34 cellular contexts compared by ENCODE assay signal in the genomic region with DNA sequence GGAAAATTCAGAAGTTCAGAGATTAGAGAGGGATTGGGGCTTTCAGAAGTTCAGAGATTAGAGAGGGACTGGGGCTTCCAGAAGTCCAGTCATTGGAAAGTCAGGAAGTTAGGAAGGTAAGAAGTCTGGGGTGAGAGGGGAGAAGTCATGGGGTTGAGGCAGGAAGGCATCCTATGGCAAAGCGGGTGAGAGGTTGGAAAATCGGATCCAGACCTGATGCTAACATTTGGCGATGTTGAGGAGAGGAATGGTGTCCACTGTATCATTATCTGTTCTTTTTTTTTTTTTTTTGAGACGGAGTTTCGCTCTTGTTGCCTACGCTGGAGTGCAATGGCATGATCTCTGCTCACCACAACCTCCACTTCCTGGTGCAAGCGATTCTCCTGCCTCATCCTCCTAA. TPM values are rescaled to one million over a fixed set of nuclear protein-coding genes. Genes with fewer than 3 reads are reported as not detected.
"Had no signal": no experiment of that assay in that cellular context is flagged by ENCODE, and none has a peak within 500 bp of the region (broad histone marks: within the 10 kb centered on the region; RNA-seq: fewer than 3 reads in every experiment).

No MANE protein-coding gene starts in this region.

- H3K27me3 ChIP-seq: neural progenitor cell, ovary, right lobe of liver, testis, upper lobe of right lung, vagina had no signal

- H3K36me3 Mint-ChIP-seq: neural progenitor cell; stimulated activated memory B cell treated with anti-CD40 and anti-IgM and Interleukin-4, amounts not matched to agents 10 μg/mL and 1 μg/mL and 100 μg/mL, for 72 hours; type B pancreatic cell had no signal

- H2AFZ ChIP-seq: neural progenitor cell, parathyroid adenoma had no signal

- FAIRE-seq: urothelium cell line had no signal

- H3K9me3 ChIP-seq: ovary, psoas muscle, right lobe of liver, suprapubic skin, testis had no signal

- DNase-seq: natural killer cell; occipital lobe; ovary; posterior cingulate gyrus; psoas muscle; right cardiac atrium; right lobe of liver; stimulated activated CD4-positive, alpha-beta T cell treated with anti-CD3 and anti-CD28 coated beads, Interleukin-12 subunit alpha, Interleukin-12 subunit beta, amount 100 ng/mL, for 4 hours; stimulated activated CD4-positive, alpha-beta T cell treated with anti-CD3 and anti-CD28 coated beads, Interleukin-1b, Interleukin-23, amount 100 ng/mL, for 48 hours; stimulated activated CD4-positive, alpha-beta T cell treated with anti-CD3 and anti-CD28 coated beads, Interleukin-4, amount 100 ng/mL, for 1 hour; stimulated activated CD4-positive, alpha-beta T cell treated with anti-CD3 and anti-CD28 coated beads, Interleukin-4, amount 100 ng/mL, for 4 hours; stimulated activated CD8-positive, alpha-beta memory T cell treated with anti-CD3 and anti-CD28 coated beads, Interleukin-4, amount 100 ng/mL, for 48 hours; stimulated activated naive CD4-positive, alpha-beta T cell; stimulated activated naive CD8-positive, alpha-beta T cell treated with anti-CD3 and anti-CD28 coated beads, Interleukin-15, amount 100 ng/mL, for 72 hours; stimulated activated naive CD8-positive, alpha-beta T cell treated with anti-CD3 and anti-CD28 coated beads, Interleukin-15, Interleukin-2, amounts not matched to agents 100 U/mL and 50 U/mL, for 24 hours; substantia nigra; testis; tibial artery; transverse colon; upper lobe of right lung had no signal

- H3K4me2 ChIP-seq: neural progenitor cell, smooth muscle cell had no signal

- H3K9me3 Mint-ChIP-seq: stimulated activated naive CD8-positive, alpha-beta T cell treated with anti-CD3 and anti-CD28 coated beads, Interleukin-15, amount 100 ng/mL, for 72 hours; type B pancreatic cell had no signal

- H3K4me3 ChIP-seq: neural progenitor cell, ovary, psoas muscle, right lobe of liver, skin epidermis, smooth muscle cell, spleen, suprapubic skin, testis, tibial artery, transverse colon, upper lobe of right lung, vagina had no signal

- H3K27ac ChIP-seq: neural progenitor cell, ovary, parathyroid adenoma, psoas muscle, right lobe of liver, skin epidermis, spleen, suprapubic skin, testis, tibial artery, transverse colon, upper lobe of right lung, vagina had no signal

- H3K4me1 ChIP-seq: neural progenitor cell, parathyroid adenoma, psoas muscle, right lobe of liver, spleen, suprapubic skin, testis, tibial artery, transverse colon, upper lobe of right lung, vagina had no signal

- H3K36me3 ChIP-seq: neural progenitor cell, ovary, right lobe of liver, spleen, suprapubic skin, tibial artery, transverse colon, upper lobe of right lung, vagina had no signal

- H3K79me2 ChIP-seq: parathyroid adenoma had no signal

- H3K4me3 Mint-ChIP-seq: natural killer cell; nephron; neural progenitor cell; stimulated activated memory B cell treated with anti-CD40 and anti-IgM and Interleukin-4, amounts not matched to agents 10 μg/mL and 1 μg/mL and 100 μg/mL, for 72 hours; stimulated activated naive CD8-positive, alpha-beta T cell treated with anti-CD3 and anti-CD28 coated beads, Interleukin-15, amount 100 ng/mL, for 72 hours; type B pancreatic cell had no signal

- H3K9ac ChIP-seq: neural progenitor cell, parathyroid adenoma had no signal

- H3K27ac Mint-ChIP-seq: natural killer cell; nephron; neural progenitor cell; progenitor cell of endocrine pancreas; stimulated activated memory B cell treated with anti-CD40 and anti-IgM and Interleukin-4, amounts not matched to agents 10 μg/mL and 1 μg/mL and 100 μg/mL, for 72 hours; stimulated activated naive CD8-positive, alpha-beta T cell treated with anti-CD3 and anti-CD28 coated beads, Interleukin-15, amount 100 ng/mL, for 72 hours; type B pancreatic cell had no signal

- ATAC-seq: natural killer cell; psoas muscle; right cardiac atrium; right lobe of liver; stimulated activated memory B cell treated with anti-CD40 and anti-IgM and Interleukin-4, amounts not matched to agents 10 μg/mL and 1 μg/mL and 100 μg/mL, for 72 hours; stimulated activated naive CD8-positive, alpha-beta T cell treated with anti-CD3 and anti-CD28 coated beads, Interleukin-15, amount 100 ng/mL, for 72 hours; stimulated activated naive CD8-positive, alpha-beta T cell treated with anti-CD3 and anti-CD28 coated beads, Interleukin-15, Interleukin-2, amounts not matched to agents 100 U/mL and 50 U/mL, for 24 hours had no signal

- H3K4me1 Mint-ChIP-seq: natural killer cell; stimulated activated memory B cell treated with anti-CD40 and anti-IgM and Interleukin-4, amounts not matched to agents 10 μg/mL and 1 μg/mL and 100 μg/mL, for 72 hours; stimulated activated naive CD8-positive, alpha-beta T cell treated with anti-CD3 and anti-CD28 coated beads, Interleukin-15, amount 100 ng/mL, for 72 hours had no signal

RNA-seq across cellular contexts. Expression of a gene that starts 11.1 kb away (rescaled TPM):
- total RNA-seq: natural killer cell, right lobe of liver had no signal

RNA-seq across cellular contexts. Expression of a gene that starts 20.7 kb away (rescaled TPM):
- total RNA-seq: natural killer cell, osteoblast, right lobe of liver, spleen, transverse colon, vagina had no signal
- polyA plus RNA-seq: ovary, spleen, thymus had no signal
